2 cellular contexts compared by ENCODE assay signal in the genomic region with DNA sequence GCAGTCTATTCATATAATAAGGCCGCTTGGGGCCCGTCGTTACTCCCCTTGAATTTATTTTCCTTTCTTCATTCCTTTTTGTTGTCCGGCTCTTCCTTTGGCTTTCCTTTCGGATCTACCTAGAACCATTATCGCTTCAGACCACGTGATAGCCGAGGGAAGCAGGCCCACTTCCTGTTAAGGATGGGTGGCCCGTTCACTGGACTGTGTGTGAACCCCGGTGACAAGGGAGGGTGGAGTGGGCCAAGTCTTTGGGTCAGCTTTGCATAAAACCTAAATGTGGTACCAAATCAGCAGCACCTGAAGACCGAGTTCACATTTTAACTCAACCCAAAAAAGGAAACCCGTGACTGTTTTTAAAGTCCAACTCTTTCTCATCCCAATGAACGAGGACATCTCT.
TF ChIP-seq lines count a peak whose summit lies in the region.

No MANE protein-coding gene starts in this region.

TF ChIP-seq in GM12878, 131 proteins besides CTCF, POLR2A, EP300 and RAD21:
- TF ChIP-seq CEBPB (IDR thresholded peaks at IDR 0.05; ENCODE audit: borderline replicate concordance in 1 of 2, low read depth in 2 of 2, low read length in 2 of 2) (no peak), NR2C1 (IDR thresholded peaks at IDR 0.05) (no peak), IKZF1 (conservative IDR thresholded peaks at IDR 0.05) (no peak), BRCA1 (IDR thresholded peaks at IDR 0.05; ENCODE audit: low read depth, low read length) (no peak), LARP7 (IDR thresholded peaks at IDR 0.05) (no peak)
- TF ChIP-seq, protein P1, sequence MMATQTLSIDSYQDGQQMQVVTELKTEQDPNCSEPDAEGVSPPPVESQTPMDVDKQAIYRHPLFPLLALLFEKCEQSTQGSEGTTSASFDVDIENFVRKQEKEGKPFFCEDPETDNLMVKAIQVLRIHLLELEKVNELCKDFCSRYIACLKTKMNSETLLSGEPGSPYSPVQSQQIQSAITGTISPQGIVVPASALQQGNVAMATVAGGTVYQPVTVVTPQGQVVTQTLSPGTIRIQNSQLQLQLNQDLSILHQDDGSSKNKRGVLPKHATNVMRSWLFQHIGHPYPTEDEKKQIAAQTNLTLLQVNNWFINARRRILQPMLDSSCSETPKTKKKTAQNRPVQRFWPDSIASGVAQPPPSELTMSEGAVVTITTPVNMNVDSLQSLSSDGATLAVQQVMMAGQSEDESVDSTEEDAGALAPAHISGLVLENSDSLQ (IDR thresholded peaks at IDR 0.05), result no peak

TF ChIP-seq in H1, 55 proteins besides CTCF, POLR2A, EP300 and RAD21:
- TF ChIP-seq, protein P2, sequence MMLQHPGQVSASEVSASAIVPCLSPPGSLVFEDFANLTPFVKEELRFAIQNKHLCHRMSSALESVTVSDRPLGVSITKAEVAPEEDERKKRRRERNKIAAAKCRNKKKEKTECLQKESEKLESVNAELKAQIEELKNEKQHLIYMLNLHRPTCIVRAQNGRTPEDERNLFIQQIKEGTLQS (IDR thresholded peaks at IDR 0.05; ENCODE audit: insufficient read depth, low read depth, low read length), result no peak
- TF ChIP-seq HDAC2 (IDR thresholded peaks at IDR 0.05; ENCODE audit: borderline replicate concordance in 1 of 2, low read depth in 2 of 2, low read length in 2 of 2) (no peak), RBBP5 (IDR thresholded peaks at IDR 0.05; ENCODE audit: borderline replicate concordance, low read depth, low read length) (no peak), CBX8 (IDR thresholded peaks at IDR 0.05; ENCODE audit: borderline replicate concordance, low read depth, low read length) (no peak), CBX5 (IDR thresholded peaks at IDR 0.05; ENCODE audit: low read depth, low read length) (no peak), CHD2 (IDR thresholded peaks at IDR 0.05; ENCODE audit: low read length) (no peak), SRF (IDR thresholded peaks at IDR 0.05; ENCODE audit: low read depth, low read length) (no peak), TBP (IDR thresholded peaks at IDR 0.05; ENCODE audit: low read depth, low read length) (no peak), CREB1 (IDR thresholded peaks at IDR 0.05) (no peak), TCF12 (IDR thresholded peaks at IDR 0.05; ENCODE audit: low read depth, low read length) (no peak), BCL11A (IDR thresholded peaks at IDR 0.05; ENCODE audit: low read depth in 2 of 2, low read length in 2 of 2) (no peak)
